22 cellular contexts compared by ENCODE assay signal in genomic region chr6:125674230-125674629, GRCh38.
DNase-seq lines count a peak whose midpoint lies in the region; ATAC-seq and TF ChIP-seq lines count a peak whose summit lies in the region.
"Had no signal": no experiment of that assay in that cellular context is flagged by ENCODE, and none has a peak within 500 bp of the region (broad histone marks: within the 10 kb centered on the region; RNA-seq: fewer than 3 reads in every experiment).

No MANE protein-coding gene starts in this region.

- DNase-seq in NCI-H2171 treated with DMSO at 0.1 percent for 48 hours (lab: John Stamatoyannopoulos, UW) (peak; percentile 43), NCI-H2171 (lab: John Stamatoyannopoulos, UW) (no peak), ascending aorta (ENCODE audit: low spot score in 2 of 2) (no peak), stromal cell of bone marrow (ENCODE audit: low read depth) (peak; percentile 21), iPS-NIHi7 (ENCODE audit: extremely low spot score) (no peak), NCI-H2029 (lab: John Stamatoyannopoulos, UW) (no peak)
- DNase-seq: 8988T; ACHN; AML-193; BE2C; CD4-positive, alpha-beta T cell; CD8-positive, alpha-beta memory T cell; DMS 273 treated with DMSO at 0.1 percent for 48 hours; DMS79; EL; GDM1; H7; HCEC 1CT had no signal

- no peak for TF ChIP-seq POLR2A in GM18505 (IDR thresholded peaks at IDR 0.05; ENCODE audit: borderline replicate concordance, extremely low read depth, insufficient read depth, insufficient read length)

- no peaks in the 10 kb centered on the region for H3K36me3 ChIP-seq in ascending aorta
- H3K36me3 ChIP-seq: BE2C; BLaER1 treated with 17β-estradiol and CSF1 and Interleukin-3, amounts not matched to agents 10 nM and 100 nM had no signal

- peak overlapping the region; percentile 5 to 43 for H3K27ac ChIP-seq in ascending aorta
- H3K27ac ChIP-seq: A549; BLaER1 treated with 17β-estradiol and CSF1 and Interleukin-3, amounts not matched to agents 10 nM and 100 nM had no signal

- H3K9me3 ChIP-seq in ascending aorta = no peaks in the 10 kb centered on the region
- H3K9me3 ChIP-seq: A549; BE2C; BLaER1 treated with 17β-estradiol and CSF1 and Interleukin-3, amounts not matched to agents 10 nM and 100 nM had no signal

- no peak overlapping the region for H3K4me3 ChIP-seq in ascending aorta
- H3K4me3 ChIP-seq: A549; BLaER1 treated with 17β-estradiol and CSF1 and Interleukin-3, amounts not matched to agents 10 nM and 100 nM; GM12878 had no signal

- ATAC-seq in GM18505 (IDR thresholded peaks at IDR 0.05; ENCODE audit: unreplicated experiment) = no peak
- ATAC-seq: A549, GM12878 had no signal

- H3K27me3 ChIP-seq in ascending aorta = no peaks in the 10 kb centered on the region
- H3K27me3 ChIP-seq: BE2C; BLaER1 treated with 17β-estradiol and CSF1 and Interleukin-3, amounts not matched to agents 10 nM and 100 nM had no signal

- intact Hi-C loops in ascending aorta (cut with DNase I) = no loop called here

- TF ChIP-seq CTCF in ascending aorta (IDR thresholded peaks at IDR 0.05) = no peak

- peaks cover 7 to 11% of the 10 kb centered on the region in 2 donors for H3K4me1 ChIP-seq in ascending aorta
- H3K4me1 ChIP-seq: A549, BE2C had no signal

Comparison
In these comparisons a context has a peak if more than half of its experiments do, and no peak if none do; other contexts are left out.
1. DNase-seq: peak in NCI-H2171 treated with DMSO at 0.1 percent for 48 hours (single experiment) and stromal cell of bone marrow (single experiment); none in NCI-H2171 (single experiment), ascending aorta (0 of 2), iPS-NIHi7 (single experiment) and NCI-H2029 (single experiment).